Comparison of ENCODE assay signal across 13 cellular contexts in the genomic region with DNA sequence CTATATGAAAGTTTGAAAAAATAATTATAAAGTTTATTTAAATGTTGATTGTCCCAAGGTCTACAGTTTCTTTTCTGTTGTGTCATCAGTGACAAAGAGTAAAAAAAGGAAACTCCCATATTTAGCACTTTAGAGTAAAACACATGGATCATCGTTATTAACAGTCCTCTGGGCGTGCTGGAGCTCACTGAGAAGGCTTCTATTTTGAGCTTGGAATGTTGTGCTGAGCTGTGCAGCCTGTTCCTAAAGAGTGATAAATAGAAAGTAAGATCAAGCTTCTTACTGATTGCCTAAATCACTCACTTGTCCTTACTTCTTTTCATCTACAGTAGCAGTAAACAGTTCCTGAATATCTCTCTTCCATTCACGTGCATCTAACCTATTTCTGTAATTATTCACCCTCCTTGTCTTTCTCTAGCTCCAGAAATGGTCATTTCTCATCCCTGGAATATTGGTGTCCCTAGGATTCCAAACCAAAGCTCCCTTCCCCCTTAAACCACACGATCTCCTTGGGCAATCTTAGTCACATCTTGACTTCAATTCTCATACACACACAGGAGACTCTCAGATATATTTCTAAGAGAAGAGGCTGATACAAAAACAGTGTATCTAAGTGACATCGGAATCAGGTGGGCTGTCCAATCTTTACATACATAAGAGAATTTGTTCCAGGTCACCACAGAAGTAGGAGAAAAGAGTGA. TPM values are rescaled to one million over a fixed set of nuclear protein-coding genes. Genes with fewer than 3 reads are reported as not detected.
DNase-seq lines count a peak whose midpoint lies in the region; ATAC-seq lines count a peak whose summit lies in the region.
"Had no signal": no experiment of that assay in that cellular context is flagged by ENCODE, and none has a peak within 500 bp of the region (broad histone marks: within the 10 kb centered on the region; RNA-seq: fewer than 3 reads in every experiment).

No MANE protein-coding gene starts in this region.

- H3K9ac ChIP-seq in GM23248: peak overlapping the region; percentile 21; the same call in 1 of the 2 replicates

- ATAC-seq in GM21360 (IDR thresholded peaks at IDR 0.05; ENCODE audit: unreplicated experiment): no peak

- peaks cover 34% of the 10 kb centered on the region for H3F3A ChIP-seq in GM23248 (ENCODE audit: insufficient read depth)

- peaks cover 30% of the 10 kb centered on the region for H3K4me1 ChIP-seq in GM23248 (ENCODE audit: insufficient read depth)
- H3K4me1 ChIP-seq: thyroid gland had no signal

- H3K4me2 ChIP-seq in GM23248 (ENCODE audit: unreplicated experiment): peak overlapping the region; percentile 62

- no peaks in the 10 kb centered on the region for H3K9me3 ChIP-seq in GM23248 (ENCODE audit: low read depth)
- H3K9me3 ChIP-seq: thyroid gland had no signal

- no peaks in the 10 kb centered on the region for H3K79me2 ChIP-seq in GM23248 (ENCODE audit: insufficient read depth)

- H3K27me3 ChIP-seq in GM23248 (replicated peaks; ENCODE audit: insufficient read depth): no peaks in the 10 kb centered on the region
- H3K27me3 ChIP-seq: brain microvascular endothelial cell, thyroid gland had no signal

- H4K20me1 ChIP-seq in GM23248 (ENCODE audit: insufficient read depth): no peaks in the 10 kb centered on the region

- peak overlapping the region; percentile 19; the same call in 1 of the 2 replicates for H2AFZ ChIP-seq in GM23248

- in situ Hi-C loops in GM23248 (cut with MboI): no loop called here

- DNase-seq in A172 (ENCODE audit: low spot score) (peak; percentile 14), GM23248 (peak; percentile 69), astrocyte of the hippocampus (ENCODE audit: low read depth, low spot score) (peak; percentile 49), myocyte (ENCODE audit: low read depth) (peak; percentile 61), T1000 (lab: John Stamatoyannopoulos, UW) (no peak), SIG-M5 (lab: John Stamatoyannopoulos, UW) (no peak), hepatic stellate cell (ENCODE audit: low spot score) (no peak)
- DNase-seq: brain microvascular endothelial cell, foreskin melanocyte, NCI-H1092, thyroid gland had no signal

- no peaks in the 10 kb centered on the region for H3K36me3 ChIP-seq in GM23248 (ENCODE audit: low read depth)
- H3K36me3 ChIP-seq: brain microvascular endothelial cell, thyroid gland had no signal

- peak overlapping the region; percentile 21; the same call in 1 of the 2 replicates for H3K4me3 ChIP-seq in GM23248
- H3K4me3 ChIP-seq: thyroid gland had no signal

- 22 to 25% methylated on average over 5 of the region's 5 CpGs for WGBS in GM23248 (ENCODE audit: low coverage in 1 of 2, low lambda C conversion rate in 2 of 2, missing lambda C conversion rate in 2 of 2), 2 experiments

- H3K27ac ChIP-seq in GM23248: peak overlapping the region; percentile 60
- H3K27ac ChIP-seq: brain microvascular endothelial cell, thyroid gland had no signal

- no peaks in the 10 kb centered on the region for H3K9me2 ChIP-seq in GM23248 (ENCODE audit: insufficient read depth)

RNA-seq across cellular contexts. Expression of gene GBP5, which starts 11.9 kb away (rescaled TPM):
- total RNA-seq in A172 (2014; rRNA removed; shearing (Covaris generic)): 0.07 TPM in 1 of 2 replicates, not detected in the other
- total RNA-seq in GM23248 (2014; rRNA removed; shearing (Covaris generic)): 0.43 and 2.0 TPM in 2 replicates
- polyA plus RNA-seq in GM23248 (2016; fragmentation: Nextera tagmentation; extraction: Ambion mirVana): 1.2 and 1.3 TPM in 2 replicates
- total RNA-seq in myocyte: not detected in 2 replicates
- not detected for polyA plus RNA-seq in myocyte (2012)
- total RNA-seq: H1 had no signal
- polyA plus RNA-seq: H1 had no signal

Comparison
In these comparisons a context has a peak if more than half of its experiments do, and no peak if none do; other contexts are left out.
1. DNase-seq: peak in A172 (single experiment), GM23248 (single experiment), astrocyte of the hippocampus (single experiment) and myocyte (single experiment); none in T1000 (single experiment), SIG-M5 (single experiment) and hepatic stellate cell (single experiment).